ENCODE assay signal across 10 cellular contexts in genomic region chr9:76562511-76562911, GRCh38.
A peak's percentile ranks its signal among the peaks of the same experiment; 100 is the strongest.
DNase-seq lines count a peak whose midpoint lies in the region; ATAC-seq and TF ChIP-seq lines count a peak whose summit lies in the region.
"Had no signal": no experiment of that assay in that cellular context is flagged by ENCODE, and none has a peak within 500 bp of the region (broad histone marks: within the 10 kb centered on the region; RNA-seq: fewer than 3 reads in every experiment).

No MANE protein-coding gene starts in this region.

- POLR2A ChIA-PET in OCI-LY7 (lab: Charles Lee) (interaction anchor here (0.6 to 2.6 kb wide), 21 partner anchors 8 to 1476 kb away, joined by 3 to 20 read pairs (median 4); partner anchors contain the start of gene RFK), T-cell (lab: Charles Lee) (interaction anchor here (0.5 to 0.7 kb wide), 2 partner anchors 8 to 378 kb away, joined by 3 read pairs; no protein-coding TSS in a partner anchor)

- BruUV-seq in OCI-LY7 (replicated peaks; lab: Mats Ljungman, UMichigan): no TSS peak

- no peak overlapping the region for H3K4me3 Mint-ChIP-seq in T-cell

- H3K4me1 ChIP-seq in OCI-LY7 (ENCODE audit: insufficient read depth, low read length, poor library complexity, severe bottlenecking) (peaks cover 32% of the 10 kb centered on the region), adrenal gland (replicated peaks in 1 of 2) (peaks cover 0 to 4% of the 10 kb centered on the region in 2 donors)
- H3K4me1 ChIP-seq: upper lobe of left lung had no signal

- CTCF ChIA-PET in OCI-LY7 (lab: Charles Lee; ENCODE audit: unreplicated experiment) (no interaction called here), T-cell (lab: Charles Lee) (no interaction called here)

- H3K27ac Mint-ChIP-seq in T-cell: no peak overlapping the region

- DNase-seq in OCI-LY7 (ENCODE audit: low spot score) (no peak), kidney tubule cell (ENCODE audit: low spot score) (peak; percentile 35), adrenal gland (no peak), T-cell (no peak), NCI-H524 (lab: John Stamatoyannopoulos, UW) (no peak)
- DNase-seq: upper lobe of left lung had no signal

- H3K9me2 ChIP-seq in OCI-LY7 (ENCODE audit: insufficient read depth, low read length): no peaks in the 10 kb centered on the region

- no peaks in the 10 kb centered on the region for H3K36me3 Mint-ChIP-seq in T-cell

- no peak for TF ChIP-seq POLR2A in adrenal gland (IDR thresholded peaks at IDR 0.05)

- intact Hi-C loops in OCI-LY7 (cut with micrococcal nuclease; ENCODE audit: unreplicated experiment) (loop anchor here (5.0 kb wide), 3 partner anchors 95 to 150 kb away; no protein-coding TSS in a partner anchor), adrenal gland (cut with DNase I) (no loop called here)

- no peaks in the 10 kb centered on the region for H3K27me3 ChIP-seq in adrenal gland
- H3K27me3 ChIP-seq: upper lobe of left lung had no signal

- H3K79me2 ChIP-seq in OCI-LY7 (ENCODE audit: insufficient read depth, low read depth, low read length): no peaks in the 10 kb centered on the region

- peaks cover 4% of the 10 kb centered on the region; the same call in 1 of the 2 replicates for H3K36me3 ChIP-seq in OCI-LY7 (ENCODE audit: insufficient read depth, low read length)
- H3K36me3 ChIP-seq in adrenal gland (replicated peaks in 1 of 2): no peaks in the 10 kb centered on the region
- H3K36me3 ChIP-seq: upper lobe of left lung had no signal

- peak; percentile 76 for ATAC-seq in GM18520 (IDR thresholded peaks at IDR 0.05; ENCODE audit: unreplicated experiment)
- peak; percentile 74 for ATAC-seq in HG02759 (IDR thresholded peaks at IDR 0.05; ENCODE audit: unreplicated experiment)
- no peak for ATAC-seq in HG02970 (IDR thresholded peaks at IDR 0.05; ENCODE audit: low FRiP score, unreplicated experiment)
- no peak for ATAC-seq in T-cell (replicated peaks in 1 of 4)

- peak overlapping the region; percentile 49 for H3K27ac ChIP-seq in OCI-LY7 (ENCODE audit: low read depth, low read length, poor library complexity, severe bottlenecking)
- H3K27ac ChIP-seq in adrenal gland: peak overlapping the region in 1 of 5 donors; percentile 29
- H3K27ac ChIP-seq: SK-N-MC had no signal

- H3K4me3 ChIP-seq in OCI-LY7 (ENCODE audit: low read depth, low read length, poor library complexity, severe bottlenecking) (no peak overlapping the region), adrenal gland (no peak overlapping the region)
- H3K4me3 ChIP-seq: SK-N-MC, upper lobe of left lung had no signal

- H2AFZ ChIP-seq in OCI-LY7 (ENCODE audit: low read length): peak overlapping the region; percentile 63; the same call in 1 of the 2 replicates

- H3K9me3 ChIP-seq in OCI-LY7 (ENCODE audit: low read length) (0 out of 2 replicates have a peak, but pooled peaks cover 17% of the 10 kb centered on the region), adrenal gland (replicated peaks in 1 of 3) (no peaks in the 10 kb centered on the region)
- H3K9me3 ChIP-seq: upper lobe of left lung had no signal

- no peaks in the 10 kb centered on the region for H4K20me1 ChIP-seq in OCI-LY7 (ENCODE audit: insufficient read depth, low read length)

- TF ChIP-seq CTCF in OCI-LY7 (conservative IDR thresholded peaks at IDR 0.05; ENCODE audit: low read length) (no peak), adrenal gland (IDR thresholded peaks at IDR 0.05) (no peak)

- H3K9me3 Mint-ChIP-seq in T-cell: no peaks in the 10 kb centered on the region

- peaks cover 0 to 3% of the 10 kb centered on the region in 2 donors for H3K27me3 Mint-ChIP-seq in T-cell

- H3K4me2 ChIP-seq in OCI-LY7 (ENCODE audit: low read length): peak overlapping the region; percentile 63

- H3K4me1 Mint-ChIP-seq in T-cell: peaks cover 0 to 2% (median 0%) of the 10 kb centered on the region in 3 donors

Comparison
In these comparisons a context has a peak if more than half of its experiments do, and no peak if none do; other contexts are left out.
1. ATAC-seq: peak in GM18520 (single experiment) and HG02759 (single experiment); none in HG02970 (single experiment) and T-cell (0 of 4).